Comparison of ENCODE assay signal across 9 cellular contexts in genomic region chr1:37485902-37486679, GRCh38. TPM values are rescaled to one million over a fixed set of nuclear protein-coding genes. Genes with fewer than 3 reads are reported as not detected.
A peak's percentile ranks its signal among the peaks of the same experiment; 100 is the strongest.
DNase-seq lines count a peak whose midpoint lies in the region; ATAC-seq and TF ChIP-seq lines count a peak whose summit lies in the region.
"Had no signal": no experiment of that assay in that cellular context is flagged by ENCODE, and none has a peak within 500 bp of the region (broad histone marks: within the 10 kb centered on the region; RNA-seq: fewer than 3 reads in every experiment).

No MANE protein-coding gene starts in this region.

- peak; percentile 88 for DNase-seq in DMS 273 (lab: John Stamatoyannopoulos, UW; ENCODE audit: unreplicated experiment)
- no peak for DNase-seq in DMS 273 treated with DMSO at 0.1 percent for 48 hours (lab: John Stamatoyannopoulos, UW)
- no peak for DNase-seq in activated naive CD8-positive, alpha-beta T cell treated with anti-CD3 and anti-CD28 coated beads for 36 hours
- DNase-seq in hepatocyte (ENCODE audit: low spot score), result no peak
- DNase-seq in stomach, result peak; percentile 39
- DNase-seq in NCI-H2081 treated with DMSO at 0.1 percent for 48 hours (lab: John Stamatoyannopoulos, UW), result no peak
- DNase-seq in mucosa of gallbladder (ENCODE audit: low spot score), result no peak

- no peaks in the 10 kb centered on the region for H3K9me3 Mint-ChIP-seq in activated naive CD8-positive, alpha-beta T cell treated with anti-CD3 and anti-CD28 coated beads for 36 hours
- H3K9me3 Mint-ChIP-seq: T-helper 1 cell treated with Interleukin-12 subunit alpha and Interleukin-12 subunit beta and Interleukin-4 antibody, amounts not matched to agents 30 μg/mL and 1 μg/mL, for 36 hours had no signal

- H3K4me2 ChIP-seq in hepatocyte, result no peak overlapping the region

- peak overlapping the region; percentile 38 for H3K27ac Mint-ChIP-seq in activated naive CD8-positive, alpha-beta T cell treated with anti-CD3 and anti-CD28 coated beads for 36 hours

- TF ChIP-seq EP300 in stomach (IDR thresholded peaks at IDR 0.05), result no peak

- peaks cover 29% of the 10 kb centered on the region for H3K4me1 Mint-ChIP-seq in activated naive CD8-positive, alpha-beta T cell treated with anti-CD3 and anti-CD28 coated beads for 36 hours

- no peaks in the 10 kb centered on the region for H4K20me1 ChIP-seq in hepatocyte (ENCODE audit: insufficient read depth, poor library complexity, severe bottlenecking)

- no peaks in the 10 kb centered on the region for H3K9me2 ChIP-seq in hepatocyte (replicated peaks; ENCODE audit: insufficient read depth)

- H3K27me3 Mint-ChIP-seq in activated naive CD8-positive, alpha-beta T cell treated with anti-CD3 and anti-CD28 coated beads for 36 hours, result no peaks in the 10 kb centered on the region

- no peak for TF ChIP-seq CTCF in hepatocyte (IDR thresholded peaks at IDR 0.05; ENCODE audit: poor library complexity)
- TF ChIP-seq CTCF in stomach (IDR thresholded peaks at IDR 0.05), result no peak

- H3K27ac ChIP-seq in hepatocyte (peak overlapping the region; percentile 57), stomach (peak overlapping the region; percentile 63 to 97 (median 83))

- TF ChIP-seq POLR2A in stomach (IDR thresholded peaks at IDR 0.05), result no peak

- H3K36me3 Mint-ChIP-seq in activated naive CD8-positive, alpha-beta T cell treated with anti-CD3 and anti-CD28 coated beads for 36 hours, result peaks cover 20% of the 10 kb centered on the region

- no peak overlapping the region for H3K4me3 Mint-ChIP-seq in activated naive CD8-positive, alpha-beta T cell treated with anti-CD3 and anti-CD28 coated beads for 36 hours
- H3K4me3 Mint-ChIP-seq: T-helper 1 cell treated with Interleukin-12 subunit alpha and Interleukin-12 subunit beta and Interleukin-4 antibody, amounts not matched to agents 30 μg/mL and 1 μg/mL, for 36 hours had no signal

- intact Hi-C loops in stomach (cut with DNase I; ENCODE audit: low total_unique reads), result no loop called here

- H3K79me2 ChIP-seq in hepatocyte, result peaks cover under 1% of the 10 kb centered on the region

- H3K9me3 ChIP-seq in hepatocyte (ENCODE audit: low read depth) (no peaks in the 10 kb centered on the region), stomach (no peaks in the 10 kb centered on the region)

- 85% methylated on average over 6 of the region's 6 CpGs for WGBS in hepatocyte (ENCODE audit: low lambda C conversion rate, missing lambda C conversion rate)
- 29 to 47% (median 40%) methylated on average over 4 to 6 of the region's 6 CpGs for WGBS in stomach, 5 donors

- no peak for ATAC-seq in activated CD4-positive, CD25-positive, alpha-beta regulatory T cell treated with anti-CD3 and anti-CD28 coated beads, Interleukin-2, amount 50 U/mL, for 24 hours

- H3K4me3 ChIP-seq in hepatocyte (no peak overlapping the region), stomach (peak overlapping the region in 1 of 4 donors; percentile 22)

- H3K36me3 ChIP-seq in hepatocyte (replicated peaks; ENCODE audit: insufficient read depth, low read depth), result no peaks in the 10 kb centered on the region
- peaks cover 39 to 72% (median 66%) of the 10 kb centered on the region in 4 donors for H3K36me3 ChIP-seq in stomach

- H3K4me1 ChIP-seq in hepatocyte (ENCODE audit: insufficient read depth), result peaks cover 4% of the 10 kb centered on the region
- H3K4me1 ChIP-seq in stomach, result peaks cover 44 to 69% (median 60%) of the 10 kb centered on the region in 4 donors

- H3K27me3 ChIP-seq in hepatocyte (no peaks in the 10 kb centered on the region), stomach (no peaks in the 10 kb centered on the region)

- no peak overlapping the region for H2AFZ ChIP-seq in hepatocyte

RNA-seq across cellular contexts. Expression of gene ZC3H12A, which starts 11.7 kb away (rescaled TPM):
- total RNA-seq in activated naive CD8-positive, alpha-beta T cell treated with anti-CD3 and anti-CD28 coated beads for 36 hours, result 10 to 100 TPM; 29.2 to 29.4 TPM
- total RNA-seq in hepatocyte (30.8 and 30.9 TPM in 2 replicates), stomach (10 to 100 TPM in 4 of 5 donors, 1 to 10 TPM in 1; 8.4 to 89.3 (median 38.4) TPM), mucosa of gallbladder (17.6 TPM)
- polyA plus RNA-seq in hepatocyte (46.2 and 54.9 TPM in 2 replicates), stomach (10 to 100 TPM; 15.8 to 35.9 (median 22.1) TPM)

RNA-seq across cellular contexts. Expression of gene MEAF6, which starts 28.5 kb away (rescaled TPM):
- 10 to 100 TPM; 78.3 to 83.3 TPM for total RNA-seq in activated naive CD8-positive, alpha-beta T cell treated with anti-CD3 and anti-CD28 coated beads for 36 hours
- total RNA-seq in hepatocyte, result 74.7 TPM in 2 replicates
- 46.5 and 62.8 TPM in 2 replicates for polyA plus RNA-seq in hepatocyte
- total RNA-seq in stomach, result 10 to 100 TPM; 25.8 to 76.3 (median 68.7) TPM
- 10 to 100 TPM; 41.4 to 62.0 (median 45.5) TPM for polyA plus RNA-seq in stomach
- 74.2 TPM for total RNA-seq in mucosa of gallbladder

Comparison
In these comparisons a context has a peak if more than half of its experiments do, and no peak if none do; other contexts are left out.
1. DNase-seq: peak in DMS 273 (single experiment) and stomach (single experiment); none in DMS 273 treated with DMSO at 0.1 percent for 48 hours (single experiment), activated naive CD8-positive, alpha-beta T cell treated with anti-CD3 and anti-CD28 coated beads for 36 hours (single experiment), hepatocyte (single experiment), NCI-H2081 treated with DMSO at 0.1 percent for 48 hours (single experiment) and mucosa of gallbladder (single experiment).